8 cellular contexts compared by ENCODE assay signal in the genomic region with DNA sequence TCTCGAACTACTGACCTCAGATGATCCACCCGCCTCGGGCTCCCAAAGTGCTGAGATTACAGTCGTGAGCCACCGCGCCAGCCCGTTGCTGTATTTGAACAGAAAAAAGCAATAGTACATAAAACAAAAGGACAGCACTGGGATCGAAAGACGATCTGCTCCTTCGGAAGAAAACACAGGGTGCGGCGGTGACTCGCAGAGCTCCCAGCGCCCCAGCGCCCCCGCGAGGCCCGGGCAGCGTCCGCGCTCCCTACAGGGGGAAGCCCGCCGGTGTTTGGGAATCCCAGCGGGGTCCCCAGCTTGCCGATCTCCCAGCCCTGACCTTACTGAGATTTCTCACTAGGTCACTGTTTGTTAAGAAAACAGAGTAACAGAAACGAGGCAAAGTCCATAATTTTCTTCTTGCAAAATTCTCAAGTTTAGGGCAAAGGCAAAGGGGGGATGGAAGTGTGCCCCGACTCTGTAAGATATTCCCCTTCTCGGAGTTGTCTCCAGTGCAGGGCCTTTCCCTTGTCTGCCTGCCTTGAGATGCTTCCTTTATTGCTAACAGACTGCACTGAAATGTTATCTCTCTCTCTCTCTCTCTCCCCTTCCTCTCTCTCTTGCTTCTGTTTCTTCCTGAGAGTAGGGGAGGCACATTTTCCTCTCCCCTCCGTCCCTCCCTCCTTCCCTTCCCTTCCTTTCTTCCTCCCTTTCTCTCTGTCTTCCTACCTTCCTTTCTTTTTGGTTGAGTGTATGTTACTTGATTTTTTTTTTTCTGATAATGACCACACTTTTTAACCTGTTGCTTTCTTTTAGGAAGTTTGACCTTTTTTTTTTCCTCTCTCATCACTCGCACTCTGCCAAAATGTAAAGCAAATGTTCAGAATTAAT.
DNase-seq lines count a peak whose midpoint lies in the region; ATAC-seq lines count a peak whose summit lies in the region.

No MANE protein-coding gene starts in this region.

- no peaks in the 10 kb centered on the region for H3K27me3 ChIP-seq in right cardiac atrium (ENCODE audit: control insufficient read depth, insufficient read depth)

- H3K36me3 Mint-ChIP-seq in activated naive CD8-positive, alpha-beta T cell treated with anti-CD3 and anti-CD28 coated beads, Interleukin-2, amount 50 U/mL, for 24 hours (ENCODE audit: low read depth), result no peaks in the 10 kb centered on the region

- DNase-seq in activated CD4-positive, alpha-beta T cell treated with anti-CD3 and anti-CD28 coated beads for 24 hours (ENCODE audit: low read depth in 2 of 2), result peak; percentile 14 to 26
- no peak for DNase-seq in activated CD4-positive, alpha-beta T cell treated with anti-CD3 and anti-CD28 coated beads for 1 hour
- DNase-seq in M059J (ENCODE audit: low read depth) (peak; percentile 74), right cardiac atrium (peak; percentile 69 to 85 (median 84)), retina (peak; percentile 72), NCI-H524 treated with DMSO at 0.1 percent for 48 hours (lab: John Stamatoyannopoulos, UW) (no peak)
- peak; percentile 60 for DNase-seq in activated naive CD8-positive, alpha-beta T cell treated with anti-CD3 and anti-CD28 coated beads, Interleukin-2, amount 50 U/mL, for 24 hours

- H3K27me3 Mint-ChIP-seq in activated naive CD8-positive, alpha-beta T cell treated with anti-CD3 and anti-CD28 coated beads, Interleukin-2, amount 50 U/mL, for 24 hours, result peaks cover 63% of the 10 kb centered on the region

- H3K9me3 ChIP-seq in right cardiac atrium (ENCODE audit: control insufficient read depth, low read length), result no peaks in the 10 kb centered on the region

- no peak overlapping the region for H3K27ac Mint-ChIP-seq in activated naive CD8-positive, alpha-beta T cell treated with anti-CD3 and anti-CD28 coated beads, Interleukin-2, amount 50 U/mL, for 24 hours

- intact Hi-C loops in right cardiac atrium (cut with DNase I), result no loop called here

- peak overlapping the region; percentile 16 for H3K4me3 ChIP-seq in right cardiac atrium (ENCODE audit: low read length)

- H3K4me1 ChIP-seq in right cardiac atrium (ENCODE audit: control insufficient read depth, insufficient read depth, low read length), result no peaks in the 10 kb centered on the region

- H3K27ac ChIP-seq in right cardiac atrium (ENCODE audit: low read length), result peak overlapping the region; percentile 18

- peak overlapping the region; percentile 34 for H3K4me3 Mint-ChIP-seq in activated naive CD8-positive, alpha-beta T cell treated with anti-CD3 and anti-CD28 coated beads, Interleukin-2, amount 50 U/mL, for 24 hours

- peak; percentile 65 for ATAC-seq in activated naive CD8-positive, alpha-beta T cell treated with anti-CD3 and anti-CD28 coated beads, Interleukin-2, amount 50 U/mL, for 24 hours
- peak; percentile 90 to 91 for ATAC-seq in right cardiac atrium
- ATAC-seq in GM21786 (IDR thresholded peaks at IDR 0.05; ENCODE audit: unreplicated experiment), result no peak

- 7% methylated on average over 30 of the region's 30 CpGs for WGBS in right cardiac atrium

- H3K9me3 Mint-ChIP-seq in activated naive CD8-positive, alpha-beta T cell treated with anti-CD3 and anti-CD28 coated beads, Interleukin-2, amount 50 U/mL, for 24 hours, result no peaks in the 10 kb centered on the region

- H3K4me1 Mint-ChIP-seq in activated naive CD8-positive, alpha-beta T cell treated with anti-CD3 and anti-CD28 coated beads, Interleukin-2, amount 50 U/mL, for 24 hours, result peaks cover 11% of the 10 kb centered on the region

Comparison
In these comparisons a context has a peak if more than half of its experiments do, and no peak if none do; other contexts are left out.
1. DNase-seq: peak in activated CD4-positive, alpha-beta T cell treated with anti-CD3 and anti-CD28 coated beads for 24 hours (2 of 2), M059J (single experiment), activated naive CD8-positive, alpha-beta T cell treated with anti-CD3 and anti-CD28 coated beads, Interleukin-2, amount 50 U/mL, for 24 hours (single experiment), right cardiac atrium (3 of 3) and retina (single experiment); none in activated CD4-positive, alpha-beta T cell treated with anti-CD3 and anti-CD28 coated beads for 1 hour (single experiment) and NCI-H524 treated with DMSO at 0.1 percent for 48 hours (single experiment).